Comparison of ENCODE assay signal across 34 cellular contexts in genomic region chr20:18532626-18533025, GRCh38.
"Had no signal": no experiment of that assay in that cellular context is flagged by ENCODE, and none has a peak within 500 bp of the region (broad histone marks: within the 10 kb centered on the region; RNA-seq: fewer than 3 reads in every experiment).

No MANE protein-coding gene starts in this region.

- H3K9me3 ChIP-seq: MG63 had no signal

- DNase-seq: Karpas-422, Kasumi-1, MG63, MM.1S, MV-4-11, NCI-H1048, NCI-H1092, NCI-H1092 treated with DMSO at 0.1 percent for 48 hours, NCI-H1105, NCI-H1105 treated with DMSO at 0.1 percent for 48 hours, NCI-H1417, NCI-H1417 treated with DMSO at 0.1 percent for 48 hours, NCI-H1436, NCI-H1436 treated with DMSO at 0.1 percent for 48 hours, NCI-H146, NCI-H1694, NCI-H1694 treated with DMSO at 0.1 percent for 48 hours, NCI-H187, NCI-H187 treated with DMSO at 0.1 percent for 48 hours, NCI-H1930, NCI-H2029, NCI-H2029 treated with DMSO at 0.1 percent for 48 hours, NCI-H2081, NCI-H2081 treated with DMSO at 0.1 percent for 48 hours, NCI-H2107, NCI-H2171, NCI-H2171 treated with DMSO at 0.1 percent for 48 hours, NCI-H2227 treated with DMSO at 0.1 percent for 48 hours, NCI-H226, NCI-H345, NCI-H446, NCI-H446 treated with DMSO at 0.1 percent for 48 hours, NCI-H510A, NCI-H510A treated with DMSO at 0.1 percent for 48 hours had no signal

- H3K27me3 ChIP-seq: MG63 had no signal

- H3K4me3 ChIP-seq: MG63 had no signal
